8 cellular contexts compared by ENCODE assay signal in the genomic region with DNA sequence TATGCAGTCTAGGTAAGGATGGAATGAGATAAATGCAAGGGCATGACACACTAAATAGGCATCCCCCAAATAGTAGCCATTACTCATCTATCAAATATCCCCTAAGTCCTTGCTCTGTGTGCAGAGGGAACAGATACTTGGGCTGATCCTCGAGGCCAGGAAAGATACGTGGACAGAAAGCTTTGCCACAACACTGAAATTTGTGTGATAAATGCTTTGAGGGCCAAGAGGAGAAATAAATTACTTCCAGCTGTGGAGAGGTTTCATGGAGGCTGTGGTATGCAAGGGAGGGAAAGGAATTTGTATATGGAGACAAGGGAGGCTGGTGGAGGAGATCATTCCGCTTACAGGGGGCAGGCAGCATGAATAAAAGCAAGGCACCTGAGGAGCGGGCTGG. TPM values are rescaled to one million over a fixed set of nuclear protein-coding genes. Genes with fewer than 3 reads are reported as not detected.
DNase-seq lines count a peak whose midpoint lies in the region; ATAC-seq lines count a peak whose summit lies in the region.

No MANE protein-coding gene starts in this region.

- H3K9me3 Mint-ChIP-seq in activated T-helper 2 cell treated with anti-CD3 and anti-CD28 coated beads, Interferon-gamma antibody, Interleukin-2, Interleukin-4, amounts not matched to agents 10 μg/mL and 5 μg/mL and 100 μg/mL, durations not matched to agents 14 hours and 24 hours and 36 hours, result no peaks in the 10 kb centered on the region

- H3K4me3 Mint-ChIP-seq in activated T-helper 2 cell treated with anti-CD3 and anti-CD28 coated beads, Interferon-gamma antibody, Interleukin-2, Interleukin-4, amounts not matched to agents 10 μg/mL and 5 μg/mL and 100 μg/mL, durations not matched to agents 14 hours and 24 hours and 36 hours (ENCODE audit: low read depth), result no peak overlapping the region

- peak overlapping the region; percentile 64 for H3K27ac ChIP-seq in rectal smooth muscle tissue (ENCODE audit: low read depth, low read length)

- no peaks in the 10 kb centered on the region for H3K27me3 ChIP-seq in rectal smooth muscle tissue (ENCODE audit: control insufficient read depth, insufficient read depth, low read length)

- peaks cover 11% of the 10 kb centered on the region for H3K4me1 Mint-ChIP-seq in activated T-helper 2 cell treated with anti-CD3 and anti-CD28 coated beads, Interferon-gamma antibody, Interleukin-2, Interleukin-4, amounts not matched to agents 10 μg/mL and 5 μg/mL and 100 μg/mL, durations not matched to agents 14 hours and 24 hours and 36 hours (ENCODE audit: low read depth)

- intact Hi-C loops in activated T-helper 2 cell treated with anti-CD3 and anti-CD28 coated beads, Interferon-gamma antibody, Interleukin-2, Interleukin-4, amounts not matched to agents 10 μg/mL and 5 μg/mL and 100 μg/mL, durations not matched to agents 14 hours and 24 hours and 36 hours (cut with micrococcal nuclease), result loop anchor here (1.0 kb wide), 1 partner anchor 81 kb away; no protein-coding TSS in a partner anchor

- peak overlapping the region; percentile 33 for H3K27ac Mint-ChIP-seq in activated T-helper 2 cell treated with anti-CD3 and anti-CD28 coated beads, Interferon-gamma antibody, Interleukin-2, Interleukin-4, amounts not matched to agents 10 μg/mL and 5 μg/mL and 100 μg/mL, durations not matched to agents 14 hours and 24 hours and 36 hours

- ATAC-seq in GM19397 (IDR thresholded peaks at IDR 0.05; ENCODE audit: unreplicated experiment), result no peak
- no peak for ATAC-seq in HG02840 (IDR thresholded peaks at IDR 0.05; ENCODE audit: low FRiP score, unreplicated experiment)

- H3K27me3 Mint-ChIP-seq in activated T-helper 2 cell treated with anti-CD3 and anti-CD28 coated beads, Interferon-gamma antibody, Interleukin-2, Interleukin-4, amounts not matched to agents 10 μg/mL and 5 μg/mL and 100 μg/mL, durations not matched to agents 14 hours and 24 hours and 36 hours (ENCODE audit: low read depth), result no peaks in the 10 kb centered on the region

- no peak overlapping the region for H3K9ac ChIP-seq in rectal smooth muscle tissue (ENCODE audit: low read length)

- no peaks in the 10 kb centered on the region for H3K36me3 ChIP-seq in rectal smooth muscle tissue (ENCODE audit: control insufficient read depth, insufficient read depth, low read length)

- H3K4me1 ChIP-seq in rectal smooth muscle tissue (ENCODE audit: control insufficient read depth, insufficient read depth, low read length), result peaks cover 8% of the 10 kb centered on the region

- peaks cover 33% of the 10 kb centered on the region for H3K36me3 Mint-ChIP-seq in activated T-helper 2 cell treated with anti-CD3 and anti-CD28 coated beads, Interferon-gamma antibody, Interleukin-2, Interleukin-4, amounts not matched to agents 10 μg/mL and 5 μg/mL and 100 μg/mL, durations not matched to agents 14 hours and 24 hours and 36 hours (ENCODE audit: low read depth)

- H3K4me3 ChIP-seq in rectal smooth muscle tissue (ENCODE audit: low read length), result no peak overlapping the region

- DNase-seq in EL (peak; percentile 98), glomerular visceral epithelial cell (ENCODE audit: extremely low spot score) (peak; percentile 88), NCI-H774 (lab: John Stamatoyannopoulos, UW) (no peak)
- no peak for DNase-seq in activated T-helper 2 cell treated with anti-CD3 and anti-CD28 coated beads, Interferon-gamma antibody, Interleukin-2, Interleukin-4, amounts not matched to agents 10 μg/mL and 5 μg/mL and 100 μg/mL, durations not matched to agents 14 hours and 24 hours and 36 hours (ENCODE audit: low spot score)
- DNase-seq in activated effector memory CD4-positive, alpha-beta T cell treated with Interleukin-2 at 50 U/mL for 16 hours, result no peak

RNA-seq across cellular contexts. Expression of a gene that starts 18.5 kb away (rescaled TPM):
- total RNA-seq in activated T-helper 2 cell treated with anti-CD3 and anti-CD28 coated beads, Interferon-gamma antibody, Interleukin-2, Interleukin-4, amounts not matched to agents 10 μg/mL and 5 μg/mL and 100 μg/mL, durations not matched to agents 14 hours and 24 hours and 36 hours, result 69.8 and 82.8 TPM in 2 replicates

RNA-seq across cellular contexts. Expression of a gene that starts 31.8 kb away (rescaled TPM):
- total RNA-seq in activated T-helper 2 cell treated with anti-CD3 and anti-CD28 coated beads, Interferon-gamma antibody, Interleukin-2, Interleukin-4, amounts not matched to agents 10 μg/mL and 5 μg/mL and 100 μg/mL, durations not matched to agents 14 hours and 24 hours and 36 hours, result 296 and 312 TPM in 2 replicates

RNA-seq across cellular contexts. Expression of a gene that starts 53.2 kb away (rescaled TPM):
- 0.43 TPM in 1 of 2 replicates, not detected in the other for total RNA-seq in activated T-helper 2 cell treated with anti-CD3 and anti-CD28 coated beads, Interferon-gamma antibody, Interleukin-2, Interleukin-4, amounts not matched to agents 10 μg/mL and 5 μg/mL and 100 μg/mL, durations not matched to agents 14 hours and 24 hours and 36 hours

Comparison
In these comparisons a context has a peak if more than half of its experiments do, and no peak if none do; other contexts are left out.
1. DNase-seq: peak in EL (single experiment) and glomerular visceral epithelial cell (single experiment); none in activated T-helper 2 cell treated with anti-CD3 and anti-CD28 coated beads, Interferon-gamma antibody, Interleukin-2, Interleukin-4, amounts not matched to agents 10 μg/mL and 5 μg/mL and 100 μg/mL, durations not matched to agents 14 hours and 24 hours and 36 hours (single experiment), NCI-H774 (single experiment) and activated effector memory CD4-positive, alpha-beta T cell treated with Interleukin-2 at 50 U/mL for 16 hours (single experiment).